In the genomic region with DNA sequence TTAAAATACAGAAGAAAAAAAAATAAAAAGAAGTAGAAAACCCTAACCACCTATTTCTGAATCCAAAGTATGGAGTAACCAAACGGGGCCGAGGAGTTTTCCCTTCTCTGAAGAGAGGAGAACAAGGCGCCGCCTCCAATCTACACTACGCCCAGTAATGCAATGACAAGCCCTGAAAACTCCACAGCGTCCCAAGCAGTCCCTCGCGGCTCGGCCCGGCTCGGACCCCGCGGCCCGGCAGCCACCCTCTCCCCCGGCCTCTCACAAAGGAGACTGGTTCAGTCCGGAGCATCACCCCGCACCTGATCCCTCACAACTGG, we compare ENCODE assay signal across 1 cellular context.
TF ChIP-seq lines count a peak whose summit lies in the region.

No MANE protein-coding gene starts in this region.

TF ChIP-seq in K562, 482 proteins besides CTCF, POLR2A, EP300 and RAD21:
- no peak for TF ChIP-seq THRAP3 (IDR thresholded peaks at IDR 0.05; ENCODE audit: borderline replicate concordance)
- 0 out of 2 replicates have a peak, but pooled peaks have one; percentile 39 for TF ChIP-seq AFF4 (CRISPR knock-in tag; IDR thresholded peaks at IDR 0.05)
- TF ChIP-seq FOXP1 (CRISPR knock-in tag; IDR thresholded peaks at IDR 0.05): no peak
- no peak for TF ChIP-seq NFYB (IDR thresholded peaks at IDR 0.05; ENCODE audit: extremely low read depth, insufficient read length)
- TF ChIP-seq, protein P1, sequence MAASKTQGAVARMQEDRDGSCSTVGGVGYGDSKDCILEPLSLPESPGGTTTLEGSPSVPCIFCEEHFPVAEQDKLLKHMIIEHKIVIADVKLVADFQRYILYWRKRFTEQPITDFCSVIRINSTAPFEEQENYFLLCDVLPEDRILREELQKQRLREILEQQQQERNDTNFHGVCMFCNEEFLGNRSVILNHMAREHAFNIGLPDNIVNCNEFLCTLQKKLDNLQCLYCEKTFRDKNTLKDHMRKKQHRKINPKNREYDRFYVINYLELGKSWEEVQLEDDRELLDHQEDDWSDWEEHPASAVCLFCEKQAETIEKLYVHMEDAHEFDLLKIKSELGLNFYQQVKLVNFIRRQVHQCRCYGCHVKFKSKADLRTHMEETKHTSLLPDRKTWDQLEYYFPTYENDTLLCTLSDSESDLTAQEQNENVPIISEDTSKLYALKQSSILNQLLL (CRISPR knock-in tag; IDR thresholded peaks at IDR 0.05; ENCODE audit: borderline replicate concordance): no peak
- TF ChIP-seq CREM (IDR thresholded peaks at IDR 0.05; ENCODE audit: low read depth): no peak
- TF ChIP-seq, protein P2, sequence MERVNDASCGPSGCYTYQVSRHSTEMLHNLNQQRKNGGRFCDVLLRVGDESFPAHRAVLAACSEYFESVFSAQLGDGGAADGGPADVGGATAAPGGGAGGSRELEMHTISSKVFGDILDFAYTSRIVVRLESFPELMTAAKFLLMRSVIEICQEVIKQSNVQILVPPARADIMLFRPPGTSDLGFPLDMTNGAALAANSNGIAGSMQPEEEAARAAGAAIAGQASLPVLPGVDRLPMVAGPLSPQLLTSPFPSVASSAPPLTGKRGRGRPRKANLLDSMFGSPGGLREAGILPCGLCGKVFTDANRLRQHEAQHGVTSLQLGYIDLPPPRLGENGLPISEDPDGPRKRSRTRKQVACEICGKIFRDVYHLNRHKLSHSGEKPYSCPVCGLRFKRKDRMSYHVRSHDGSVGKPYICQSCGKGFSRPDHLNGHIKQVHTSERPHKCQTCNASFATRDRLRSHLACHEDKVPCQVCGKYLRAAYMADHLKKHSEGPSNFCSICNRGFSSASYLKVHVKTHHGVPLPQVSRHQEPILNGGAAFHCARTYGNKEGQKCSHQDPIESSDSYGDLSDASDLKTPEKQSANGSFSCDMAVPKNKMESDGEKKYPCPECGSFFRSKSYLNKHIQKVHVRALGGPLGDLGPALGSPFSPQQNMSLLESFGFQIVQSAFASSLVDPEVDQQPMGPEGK (CRISPR knock-in tag; IDR thresholded peaks at IDR 0.05; ENCODE audit: borderline replicate concordance): no peak
- TF ChIP-seq RHOXF2B (CRISPR knock-in tag; conservative IDR thresholded peaks at IDR 0.05): no peak
- no peak for TF ChIP-seq OTX1 (CRISPR knock-in tag; IDR thresholded peaks at IDR 0.05)
- TF ChIP-seq HMGN3 (IDR thresholded peaks at IDR 0.05; ENCODE audit: borderline replicate concordance, extremely low read depth, insufficient read length, low read depth, low read length): peak; percentile 17
- no peak for TF ChIP-seq TAF9B (IDR thresholded peaks at IDR 0.05; ENCODE audit: partially characterized antibody)
- TF ChIP-seq, protein P3, sequence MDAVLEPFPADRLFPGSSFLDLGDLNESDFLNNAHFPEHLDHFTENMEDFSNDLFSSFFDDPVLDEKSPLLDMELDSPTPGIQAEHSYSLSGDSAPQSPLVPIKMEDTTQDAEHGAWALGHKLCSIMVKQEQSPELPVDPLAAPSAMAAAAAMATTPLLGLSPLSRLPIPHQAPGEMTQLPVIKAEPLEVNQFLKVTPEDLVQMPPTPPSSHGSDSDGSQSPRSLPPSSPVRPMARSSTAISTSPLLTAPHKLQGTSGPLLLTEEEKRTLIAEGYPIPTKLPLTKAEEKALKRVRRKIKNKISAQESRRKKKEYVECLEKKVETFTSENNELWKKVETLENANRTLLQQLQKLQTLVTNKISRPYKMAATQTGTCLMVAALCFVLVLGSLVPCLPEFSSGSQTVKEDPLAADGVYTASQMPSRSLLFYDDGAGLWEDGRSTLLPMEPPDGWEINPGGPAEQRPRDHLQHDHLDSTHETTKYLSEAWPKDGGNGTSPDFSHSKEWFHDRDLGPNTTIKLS (IDR thresholded peaks at IDR 0.05; ENCODE audit: borderline replicate concordance, low read depth): no peak
- no peak for TF ChIP-seq POLR3A (IDR thresholded peaks at IDR 0.05; ENCODE audit: borderline replicate concordance, extremely low read depth, insufficient read depth, insufficient read length)
- no peak for TF ChIP-seq SMARCA5 (IDR thresholded peaks at IDR 0.05)
- TF ChIP-seq MLLT1 (IDR thresholded peaks at IDR 0.05): no peak
- no peak for TF ChIP-seq BRCA1 (IDR thresholded peaks at IDR 0.05)
- no peak for TF ChIP-seq BRCA1 (CRISPR knock-in tag; IDR thresholded peaks at IDR 0.05)
- TF ChIP-seq NR1H2 (CRISPR knock-in tag; IDR thresholded peaks at IDR 0.05): no peak
- no peak for TF ChIP-seq GABPB1 (CRISPR knock-in tag; IDR thresholded peaks at IDR 0.05)
- TF ChIP-seq TBP (optimal IDR thresholded peaks at IDR 0.05; ENCODE audit: low read depth, low read length): no peak
- TF ChIP-seq KAT7 (CRISPR knock-in tag; IDR thresholded peaks at IDR 0.05; ENCODE audit: borderline replicate concordance): 0 out of 2 replicates have a peak, but pooled peaks have one; percentile 32
- no peak for TF ChIP-seq PHTF2 (CRISPR knock-in tag; IDR thresholded peaks at IDR 0.05)
- no peak for TF ChIP-seq BACH1 (tag; IDR thresholded peaks at IDR 0.05)
- TF ChIP-seq SAFB (IDR thresholded peaks at IDR 0.05; ENCODE audit: borderline replicate concordance, low read depth, low read length): no peak
- TF ChIP-seq ZNF311 (CRISPR knock-in tag; IDR thresholded peaks at IDR 0.05): no peak
- TF ChIP-seq, protein P4, sequence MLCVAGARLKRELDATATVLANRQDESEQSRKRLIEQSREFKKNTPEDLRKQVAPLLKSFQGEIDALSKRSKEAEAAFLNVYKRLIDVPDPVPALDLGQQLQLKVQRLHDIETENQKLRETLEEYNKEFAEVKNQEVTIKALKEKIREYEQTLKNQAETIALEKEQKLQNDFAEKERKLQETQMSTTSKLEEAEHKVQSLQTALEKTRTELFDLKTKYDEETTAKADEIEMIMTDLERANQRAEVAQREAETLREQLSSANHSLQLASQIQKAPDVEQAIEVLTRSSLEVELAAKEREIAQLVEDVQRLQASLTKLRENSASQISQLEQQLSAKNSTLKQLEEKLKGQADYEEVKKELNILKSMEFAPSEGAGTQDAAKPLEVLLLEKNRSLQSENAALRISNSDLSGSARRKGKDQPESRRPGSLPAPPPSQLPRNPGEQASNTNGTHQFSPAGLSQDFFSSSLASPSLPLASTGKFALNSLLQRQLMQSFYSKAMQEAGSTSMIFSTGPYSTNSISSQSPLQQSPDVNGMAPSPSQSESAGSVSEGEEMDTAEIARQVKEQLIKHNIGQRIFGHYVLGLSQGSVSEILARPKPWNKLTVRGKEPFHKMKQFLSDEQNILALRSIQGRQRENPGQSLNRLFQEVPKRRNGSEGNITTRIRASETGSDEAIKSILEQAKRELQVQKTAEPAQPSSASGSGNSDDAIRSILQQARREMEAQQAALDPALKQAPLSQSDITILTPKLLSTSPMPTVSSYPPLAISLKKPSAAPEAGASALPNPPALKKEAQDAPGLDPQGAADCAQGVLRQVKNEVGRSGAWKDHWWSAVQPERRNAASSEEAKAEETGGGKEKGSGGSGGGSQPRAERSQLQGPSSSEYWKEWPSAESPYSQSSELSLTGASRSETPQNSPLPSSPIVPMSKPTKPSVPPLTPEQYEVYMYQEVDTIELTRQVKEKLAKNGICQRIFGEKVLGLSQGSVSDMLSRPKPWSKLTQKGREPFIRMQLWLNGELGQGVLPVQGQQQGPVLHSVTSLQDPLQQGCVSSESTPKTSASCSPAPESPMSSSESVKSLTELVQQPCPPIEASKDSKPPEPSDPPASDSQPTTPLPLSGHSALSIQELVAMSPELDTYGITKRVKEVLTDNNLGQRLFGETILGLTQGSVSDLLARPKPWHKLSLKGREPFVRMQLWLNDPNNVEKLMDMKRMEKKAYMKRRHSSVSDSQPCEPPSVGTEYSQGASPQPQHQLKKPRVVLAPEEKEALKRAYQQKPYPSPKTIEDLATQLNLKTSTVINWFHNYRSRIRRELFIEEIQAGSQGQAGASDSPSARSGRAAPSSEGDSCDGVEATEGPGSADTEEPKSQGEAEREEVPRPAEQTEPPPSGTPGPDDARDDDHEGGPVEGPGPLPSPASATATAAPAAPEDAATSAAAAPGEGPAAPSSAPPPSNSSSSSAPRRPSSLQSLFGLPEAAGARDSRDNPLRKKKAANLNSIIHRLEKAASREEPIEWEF (CRISPR knock-in tag; IDR thresholded peaks at IDR 0.05): no peak
- TF ChIP-seq ZNF431 (CRISPR knock-in tag; IDR thresholded peaks at IDR 0.05): no peak
